23 cellular contexts compared by ENCODE assay signal in genomic region chr20:60697252-60697651, GRCh38.
A peak's percentile ranks its signal among the peaks of the same experiment; 100 is the strongest.
DNase-seq lines count a peak whose midpoint lies in the region; ATAC-seq, FAIRE-seq and TF ChIP-seq lines count a peak whose summit lies in the region.
"Had no signal": no experiment of that assay in that cellular context is flagged by ENCODE, and none has a peak within 500 bp of the region (broad histone marks: within the 10 kb centered on the region; RNA-seq: fewer than 3 reads in every experiment).

No MANE protein-coding gene starts in this region.

- TF ChIP-seq CTCF in H1 (IDR thresholded peaks at IDR 0.05; ENCODE audit: control extremely low read depth in 1 of 3, insufficient read depth in 1 of 3, low read depth in 1 of 3, low read length in 3 of 3) (no peak), foreskin keratinocyte (conservative IDR thresholded peaks at IDR 0.05) (no peak), stomach (IDR thresholded peaks at IDR 0.05) (no peak)

- TF ChIP-seq RAD21 in H1 (IDR thresholded peaks at IDR 0.05 in 1 of 2, conservative IDR thresholded peaks at IDR 0.05 in 1 of 2; ENCODE audit: low read depth in 2 of 2, low read length in 2 of 2): no peak

- ATAC-seq in foreskin keratinocyte: no peak
- ATAC-seq: A549, GM23338 had no signal

- no peak overlapping the region for H2AFZ ChIP-seq in H1 (ENCODE audit: low read length)
- H2AFZ ChIP-seq: GM23338 had no signal

- H3K23me2 ChIP-seq in H1 (ENCODE audit: low read depth, low read length): no peaks in the 10 kb centered on the region

- CTCF ChIA-PET in H1 (lab: Charles Lee; ENCODE audit: partially characterized antibody): interaction anchor here (1.1 kb wide), 1 partner anchor 36 kb away, joined by 3 read pairs; no protein-coding TSS in a partner anchor

- intact Hi-C loops in stomach (cut with DNase I; ENCODE audit: low total_unique reads): no loop called here

- H3K79me1 ChIP-seq in H1 (ENCODE audit: low read depth, low read length): no peaks in the 10 kb centered on the region

- no peaks in the 10 kb centered on the region for H4K20me1 ChIP-seq in H1 (replicated peaks in 1 of 2; ENCODE audit: control insufficient read depth in 1 of 2, insufficient read depth in 2 of 2, low read length in 2 of 2)
- H4K20me1 ChIP-seq: BLaER1 treated with 17β-estradiol and CSF1 and Interleukin-3, amounts not matched to agents 10 nM and 100 nM had no signal

- H2BK15ac ChIP-seq in H1 (ENCODE audit: low read length): no peak overlapping the region

- WGBS in H1 (ENCODE audit: extremely low coverage in 1 of 2, insufficient coverage in 1 of 2, insufficient read length in 1 of 2, insufficient replicate concordance in 2 of 2, low coverage in 1 of 2, low lambda C conversion rate in 2 of 2, missing lambda C conversion rate in 1 of 2), 2 experiments: 84% methylated on average over 2 of the region's 2 CpGs; no CpG with 5 or more reads in 1 of the 2 experiments
- 77 to 90% methylated on average over 2 of the region's 2 CpGs for WGBS in mesodermal cell (ENCODE audit: insufficient coverage in 2 of 2), 2 experiments
- 82 to 93% (median 89%) methylated on average over 2 of the region's 2 CpGs for WGBS in stomach, 5 donors

- no peak overlapping the region for H4K5ac ChIP-seq in H1 (ENCODE audit: insufficient read length, low read depth, low read length)

- no peaks in the 10 kb centered on the region for H3K79me2 ChIP-seq in H1 (ENCODE audit: control insufficient read depth in 1 of 2, insufficient read depth in 2 of 2, low read length in 2 of 2)

- no peak overlapping the region for H4K8ac ChIP-seq in H1 (ENCODE audit: extremely low read depth, insufficient read depth, low read length)

- peak; percentile 9 for DNase-seq in HCEC 1CT
- no peak for DNase-seq in H1 (ENCODE audit: low read depth in 1 of 2, low spot score in 2 of 2)
- peak; percentile 72 for DNase-seq in islet precursor cell
- DNase-seq in foreskin keratinocyte: no peak
- no peak for DNase-seq in stomach
- no peak for DNase-seq in activated CD4-positive, alpha-beta T cell treated with anti-CD3 and anti-CD28 coated beads, Interleukin-2, amount 50 U/mL, for 48 hours
- DNase-seq: 8988T; ACHN; AML-193; BE2C; CD4-positive, alpha-beta T cell; CD8-positive, alpha-beta memory T cell; DMS 273 treated with DMSO at 0.1 percent for 48 hours; DMS79 treated with DMSO at 0.1 percent for 48 hours had no signal

- H3K14ac ChIP-seq in H1 (ENCODE audit: insufficient read length): no peak overlapping the region

- no peak overlapping the region for H2BK120ac ChIP-seq in H1 (replicated peaks; ENCODE audit: low read depth, low read length)

- no peaks in the 10 kb centered on the region for H3K9me3 ChIP-seq in H1 (ENCODE audit: insufficient read depth in 2 of 2, low read depth in 1 of 2, low read length in 1 of 2)
- H3K9me3 ChIP-seq in mesodermal cell (ENCODE audit: control insufficient read depth, low read length): no peaks in the 10 kb centered on the region
- no peaks in the 10 kb centered on the region for H3K9me3 ChIP-seq in stomach
- H3K9me3 ChIP-seq: A549, BE2C, HAP-1 had no signal

- no peak overlapping the region for H4K91ac ChIP-seq in H1 (replicated peaks; ENCODE audit: insufficient read length, low read length)

- H2BK20ac ChIP-seq in H1 (ENCODE audit: low read length): peak overlapping the region; percentile 82; the same call in 1 of the 2 replicates

- H3K4me3 ChIP-seq in H1 (ENCODE audit: extremely low read depth in 1 of 4, insufficient read depth in 2 of 4, low read depth in 3 of 4, low read length in 4 of 4) (no peak overlapping the region), mesodermal cell (ENCODE audit: extremely low read depth, insufficient read depth, low read length, poor library complexity, severe bottlenecking) (no peak overlapping the region), stomach (no peak overlapping the region)
- H3K4me3 ChIP-seq: A549; BLaER1 treated with 17β-estradiol and CSF1 and Interleukin-3, amounts not matched to agents 10 nM and 100 nM; GM23338; HAP-1 had no signal

- TF ChIP-seq EP300 in H1 (IDR thresholded peaks at IDR 0.05; ENCODE audit: borderline replicate concordance in 1 of 2, low read depth in 2 of 2, low read length in 2 of 2) (no peak), stomach (IDR thresholded peaks at IDR 0.05) (no peak)

- no peak overlapping the region for H2BK5ac ChIP-seq in H1 (ENCODE audit: low read depth, low read length)

- H3K4me1 ChIP-seq in H1 (replicated peaks in 1 of 4; ENCODE audit: control insufficient read depth in 3 of 4, insufficient read depth in 4 of 4, low read length in 3 of 4): peaks cover 8 to 16% (median 10%) of the 10 kb centered on the region in 4 experiments
- H3K4me1 ChIP-seq in mesodermal cell (ENCODE audit: control insufficient read depth, insufficient read depth, low read length, poor library complexity, severe bottlenecking): peaks cover 24% of the 10 kb centered on the region
- H3K4me1 ChIP-seq in foreskin keratinocyte: no peaks in the 10 kb centered on the region
- H3K4me1 ChIP-seq in stomach: no peaks in the 10 kb centered on the region
- H3K4me1 ChIP-seq: A549, BE2C, HAP-1 had no signal

- H3K9ac ChIP-seq in H1 (replicated peaks in 1 of 4; ENCODE audit: extremely low read depth in 1 of 4, low read depth in 3 of 4, low read length in 3 of 4): no peak overlapping the region
- H3K9ac ChIP-seq: BLaER1 treated with 17β-estradiol and CSF1 and Interleukin-3, amounts not matched to agents 10 nM and 100 nM had no signal

- no peak overlapping the region for H3K4ac ChIP-seq in H1 (replicated peaks; ENCODE audit: insufficient read length, low read depth, low read length)

- H3K27me3 ChIP-seq in H1 (replicated peaks in 1 of 4; ENCODE audit: control insufficient read depth in 3 of 4, extremely low read depth in 1 of 4, insufficient read depth in 3 of 4, low read length in 3 of 4) (peaks cover 0 to 2% (median 0%) of the 10 kb centered on the region in 4 experiments; a peak in 1 of 7 replicates), foreskin keratinocyte (no peaks in the 10 kb centered on the region), stomach (peaks cover 0 to 20% (median 0%) of the 10 kb centered on the region in 3 donors)
- H3K27me3 ChIP-seq: BE2C; BLaER1 treated with 17β-estradiol and CSF1 and Interleukin-3, amounts not matched to agents 10 nM and 100 nM had no signal

- H2AK5ac ChIP-seq in H1 (ENCODE audit: low read depth, low read length): no peak overlapping the region

- H3K27ac ChIP-seq in H1 (ENCODE audit: low read depth, low read length) (no peak overlapping the region), mesodermal cell (ENCODE audit: low read depth, low read length, severe bottlenecking) (peak overlapping the region; percentile 49), foreskin keratinocyte (no peak overlapping the region), stomach (no peak overlapping the region)
- H3K27ac ChIP-seq: A549 had no signal

- peak overlapping the region; percentile 35; the same call in 1 of the 2 replicates for H2BK12ac ChIP-seq in H1 (ENCODE audit: low read depth, low read length)

- no peak overlapping the region for H3K18ac ChIP-seq in H1 (ENCODE audit: extremely low read depth, low read length)

- H3K23ac ChIP-seq in H1 (ENCODE audit: insufficient read length): no peak overlapping the region

- H3K56ac ChIP-seq in H1 (replicated peaks; ENCODE audit: insufficient read length, low read depth, low read length): no peak overlapping the region

- POLR2A ChIA-PET in H1 (lab: Charles Lee; ENCODE audit: partially characterized antibody): no interaction called here

- H3K36me3 ChIP-seq in H1 (ENCODE audit: control insufficient read depth in 2 of 4, insufficient read depth in 4 of 4, low read length in 3 of 4): no peaks in the 10 kb centered on the region
- H3K36me3 ChIP-seq in mesodermal cell (ENCODE audit: control insufficient read depth, insufficient read depth, low read length): no peaks in the 10 kb centered on the region
- H3K36me3 ChIP-seq in stomach: no peaks in the 10 kb centered on the region
- H3K36me3 ChIP-seq: BE2C; BLaER1 treated with 17β-estradiol and CSF1 and Interleukin-3, amounts not matched to agents 10 nM and 100 nM; HAP-1 had no signal

- FAIRE-seq in H1 (lab: Jason Lieb, UNC): no peak
- FAIRE-seq: A549, D721Med, G401.6, GM12892, H54 had no signal

- H3K4me2 ChIP-seq in H1 (ENCODE audit: insufficient read depth in 1 of 2, low read depth in 2 of 2, low read length in 2 of 2): no peak overlapping the region
- H3K4me2 ChIP-seq: A549, GM23338 had no signal

- TF ChIP-seq POLR2A in H1 (IDR thresholded peaks at IDR 0.05; ENCODE audit: control extremely low read depth in 1 of 2, low read depth in 2 of 2, low read length in 2 of 2) (no peak), stomach (IDR thresholded peaks at IDR 0.05) (no peak)

TF ChIP-seq in H1, 55 proteins besides CTCF, POLR2A, EP300 and RAD21:
- no peak for TF ChIP-seq TEAD4 (IDR thresholded peaks at IDR 0.05; ENCODE audit: low read depth, low read length)
- TF ChIP-seq RNF2 (IDR thresholded peaks at IDR 0.05; ENCODE audit: borderline replicate concordance, low read depth, low read length, missing control alignments, poor library complexity, severe bottlenecking): no peak
- TF ChIP-seq SIN3A (conservative IDR thresholded peaks at IDR 0.05 in 1 of 2, IDR thresholded peaks at IDR 0.05 in 1 of 2; ENCODE audit: low read depth in 1 of 2, low read length in 2 of 2): no peak

Comparison
In these comparisons a context has a peak if more than half of its experiments do, and no peak if none do; other contexts are left out.
1. DNase-seq: peak in HCEC 1CT (single experiment) and islet precursor cell (single experiment); none in H1 (0 of 2), foreskin keratinocyte (0 of 2), stomach (single experiment) and activated CD4-positive, alpha-beta T cell treated with anti-CD3 and anti-CD28 coated beads, Interleukin-2, amount 50 U/mL, for 48 hours (0 of 2).